ENCODE assay signal across 8 cellular contexts in the genomic region with DNA sequence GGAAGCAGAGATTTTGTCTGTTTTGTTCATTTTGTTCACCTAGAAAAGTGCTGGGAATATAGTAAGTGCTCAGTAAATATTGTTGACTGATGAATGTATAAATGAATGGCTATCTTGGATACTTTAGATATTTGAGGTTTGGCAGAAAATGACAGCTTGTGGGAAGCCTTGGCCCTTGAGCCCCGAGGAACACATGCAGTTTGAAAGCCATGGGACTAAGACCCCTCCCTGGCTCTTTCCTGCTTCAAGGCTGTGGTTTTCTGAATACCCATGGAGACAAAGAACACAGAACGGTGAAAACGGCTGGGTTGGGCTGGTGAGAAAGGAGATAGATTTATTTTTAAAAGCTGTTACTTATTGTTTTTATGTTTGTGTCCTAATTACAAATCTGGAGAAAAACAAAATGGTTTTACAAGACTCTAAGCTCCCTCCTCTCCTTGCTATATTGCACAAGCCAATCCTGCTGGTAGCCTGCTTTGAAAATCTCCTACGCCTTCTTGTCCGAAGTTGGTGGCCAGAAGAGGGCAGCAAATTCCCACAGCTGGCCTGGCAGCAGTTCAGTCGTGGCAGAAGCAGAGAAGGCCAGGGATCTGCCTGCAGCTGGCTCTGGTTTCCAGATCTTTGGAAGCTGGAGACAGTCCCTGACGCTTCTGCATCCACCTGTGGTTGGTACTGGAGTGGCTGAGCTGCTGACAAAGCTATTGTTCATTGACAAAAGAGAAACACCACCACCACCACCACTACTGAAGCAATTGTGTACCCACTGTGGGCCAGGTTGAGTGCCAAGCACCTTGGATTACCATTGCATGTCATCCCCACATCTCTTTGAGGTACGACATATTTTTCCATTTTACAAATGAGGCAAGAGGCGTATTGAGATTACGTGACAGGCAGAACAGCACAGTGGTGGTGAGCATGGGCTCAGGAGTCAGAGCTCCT. TPM values are rescaled to one million over a fixed set of nuclear protein-coding genes. Genes with fewer than 3 reads are reported as not detected.
A peak's percentile ranks its signal among the peaks of the same experiment; 100 is the strongest.
DNase-seq lines count a peak whose midpoint lies in the region; ATAC-seq and TF ChIP-seq lines count a peak whose summit lies in the region.

No MANE protein-coding gene starts in this region.

- H3K36me3 Mint-ChIP-seq in CD14-positive monocyte (no peaks in the 10 kb centered on the region), HFFc6 (ENCODE audit: low read depth) (no peaks in the 10 kb centered on the region)
- H3K36me3 Mint-ChIP-seq in activated CD8-positive, alpha-beta T cell treated with anti-CD3 and anti-CD28 coated beads, Interleukin-2, amount 10 ng/mL, durations not matched to agents 7 days and 5 days (ENCODE audit: low read depth), result no peaks in the 10 kb centered on the region
- no peaks in the 10 kb centered on the region for H3K36me3 Mint-ChIP-seq in stimulated activated naive B cell treated with anti-CD40 and anti-IgM and Interleukin-4, amounts not matched to agents 10 μg/mL and 1 μg/mL and 100 μg/mL, for 72 hours

- H3K4me3 Mint-ChIP-seq in CD14-positive monocyte (no peak overlapping the region), HFFc6 (no peak overlapping the region)
- H3K4me3 Mint-ChIP-seq in activated CD8-positive, alpha-beta T cell treated with anti-CD3 and anti-CD28 coated beads, Interleukin-2, amount 10 ng/mL, durations not matched to agents 7 days and 5 days, result no peak overlapping the region
- H3K4me3 Mint-ChIP-seq in stimulated activated naive B cell treated with anti-CD40 and anti-IgM and Interleukin-4, amounts not matched to agents 10 μg/mL and 1 μg/mL and 100 μg/mL, for 72 hours, result no peak overlapping the region

- H3K27ac Mint-ChIP-seq in CD14-positive monocyte (peak overlapping the region in 1 of 7 donors; percentile 26), HFFc6 (no peak overlapping the region)
- no peak overlapping the region for H3K27ac Mint-ChIP-seq in activated CD8-positive, alpha-beta T cell treated with anti-CD3 and anti-CD28 coated beads, Interleukin-2, amount 10 ng/mL, durations not matched to agents 7 days and 5 days
- no peak overlapping the region for H3K27ac Mint-ChIP-seq in stimulated activated naive B cell treated with anti-CD40 and anti-IgM and Interleukin-4, amounts not matched to agents 10 μg/mL and 1 μg/mL and 100 μg/mL, for 72 hours

- peak; percentile 43 for DNase-seq in CD14-positive monocyte (ENCODE audit: low spot score)
- DNase-seq in HFFc6, result peak; percentile 83
- peak; percentile 83 for DNase-seq in NCI-H69 (lab: John Stamatoyannopoulos, UW)
- DNase-seq in activated CD8-positive, alpha-beta T cell treated with anti-CD3 and anti-CD28 coated beads, Interleukin-2, amount 10 ng/mL, durations not matched to agents 7 days and 5 days, result peak; percentile 76
- peak; percentile 59 to 79 for DNase-seq in erythroblast (lab: John Stamatoyannopoulos, UW)
- DNase-seq in middle frontal gyrus (ENCODE audit: extremely low spot score, low spot score), result peak; percentile 62
- peak; percentile 40 for DNase-seq in stimulated activated naive B cell treated with anti-CD40 and anti-IgM and Interleukin-4, amounts not matched to agents 10 μg/mL and 1 μg/mL and 100 μg/mL, for 72 hours

- CTCF ChIA-PET in activated CD8-positive, alpha-beta T cell treated with anti-CD3 and anti-CD28 coated beads, Interleukin-2, amount 10 ng/mL, durations not matched to agents 7 days and 5 days (lab: Charles Lee), result interaction anchor here (0.6 to 3.7 kb wide), 31 partner anchors 8 to 525 kb away, joined by 3 to 44 read pairs (median 4); a partner anchor contains a TSS

- H3K4me1 Mint-ChIP-seq in CD14-positive monocyte (no peaks in the 10 kb centered on the region), HFFc6 (ENCODE audit: low read depth) (peaks cover 13% of the 10 kb centered on the region; the same call in 1 of the 2 replicates)
- H3K4me1 Mint-ChIP-seq in activated CD8-positive, alpha-beta T cell treated with anti-CD3 and anti-CD28 coated beads, Interleukin-2, amount 10 ng/mL, durations not matched to agents 7 days and 5 days (ENCODE audit: low read depth), result no peaks in the 10 kb centered on the region
- H3K4me1 Mint-ChIP-seq in stimulated activated naive B cell treated with anti-CD40 and anti-IgM and Interleukin-4, amounts not matched to agents 10 μg/mL and 1 μg/mL and 100 μg/mL, for 72 hours, result no peaks in the 10 kb centered on the region

- no peak for TF ChIP-seq POLR2A in erythroblast (IDR thresholded peaks at IDR 0.05; ENCODE audit: low read length)

- TF ChIP-seq CTCF in CD14-positive monocyte (IDR thresholded peaks at IDR 0.05), result peak; percentile 71
- TF ChIP-seq CTCF in HFFc6 (IDR thresholded peaks at IDR 0.05), result peak; percentile 90

- intact Hi-C loops in CD14-positive monocyte (cut with micrococcal nuclease), result loop anchor here (2.0 to 5.0 kb wide), 3 partner anchors 502 to 610 kb away; no protein-coding TSS in a partner anchor

- H3K27me3 Mint-ChIP-seq in CD14-positive monocyte (ENCODE audit: low read depth in 3 of 3) (peaks cover 8 to 10% (median 10%) of the 10 kb centered on the region in 3 donors), HFFc6 (ENCODE audit: insufficient read depth) (peaks cover 42% of the 10 kb centered on the region)
- H3K27me3 Mint-ChIP-seq in activated CD8-positive, alpha-beta T cell treated with anti-CD3 and anti-CD28 coated beads, Interleukin-2, amount 10 ng/mL, durations not matched to agents 7 days and 5 days (ENCODE audit: low read depth), result peaks cover 35% of the 10 kb centered on the region
- H3K27me3 Mint-ChIP-seq in stimulated activated naive B cell treated with anti-CD40 and anti-IgM and Interleukin-4, amounts not matched to agents 10 μg/mL and 1 μg/mL and 100 μg/mL, for 72 hours, result peaks cover 29 to 43% of the 10 kb centered on the region in 2 donors

- ATAC-seq in activated CD8-positive, alpha-beta T cell treated with anti-CD3 and anti-CD28 coated beads, Interleukin-2, amount 10 ng/mL, durations not matched to agents 7 days and 5 days, result peak; percentile 72
- peak; percentile 85 to 86 for ATAC-seq in stimulated activated naive B cell treated with anti-CD40 and anti-IgM and Interleukin-4, amounts not matched to agents 10 μg/mL and 1 μg/mL and 100 μg/mL, for 72 hours (replicated peaks)
- no peak for ATAC-seq in GM18517 (IDR thresholded peaks at IDR 0.05; ENCODE audit: unreplicated experiment)

- POLR2A ChIA-PET in activated CD8-positive, alpha-beta T cell treated with anti-CD3 and anti-CD28 coated beads, Interleukin-2, amount 10 ng/mL, durations not matched to agents 7 days and 5 days (lab: Charles Lee), result no interaction called here

- peaks cover 0 to 4% (median 2%) of the 10 kb centered on the region in 7 donors for H3K9me3 Mint-ChIP-seq in CD14-positive monocyte
- no peaks in the 10 kb centered on the region for H3K9me3 Mint-ChIP-seq in HFFc6
- H3K9me3 Mint-ChIP-seq in activated CD8-positive, alpha-beta T cell treated with anti-CD3 and anti-CD28 coated beads, Interleukin-2, amount 10 ng/mL, durations not matched to agents 7 days and 5 days (ENCODE audit: insufficient read depth), result no peaks in the 10 kb centered on the region
- H3K9me3 Mint-ChIP-seq in stimulated activated naive B cell treated with anti-CD40 and anti-IgM and Interleukin-4, amounts not matched to agents 10 μg/mL and 1 μg/mL and 100 μg/mL, for 72 hours, result peaks cover 0 to 3% of the 10 kb centered on the region in 2 donors

RNA-seq across cellular contexts. Expression of a gene that starts 5.2 kb away (rescaled TPM):
- not detected for polyA plus RNA-seq in CD14-positive monocyte
- not detected for total RNA-seq in HFFc6 (2021; fragmentation: NEBNext Ultra II Directional; extraction: Animal tissue kit (Norgen Biotek cat#: 25700))
- not detected for total RNA-seq in activated CD8-positive, alpha-beta T cell treated with anti-CD3 and anti-CD28 coated beads, Interleukin-2, amount 10 ng/mL, durations not matched to agents 7 days and 5 days

RNA-seq across cellular contexts. Expression of a gene that starts 13.0 kb away (rescaled TPM):
- not detected for polyA plus RNA-seq in CD14-positive monocyte
- total RNA-seq in HFFc6 (2021; fragmentation: NEBNext Ultra II Directional; extraction: Animal tissue kit (Norgen Biotek cat#: 25700)), result not detected
- not detected for total RNA-seq in activated CD8-positive, alpha-beta T cell treated with anti-CD3 and anti-CD28 coated beads, Interleukin-2, amount 10 ng/mL, durations not matched to agents 7 days and 5 days

RNA-seq across cellular contexts. Expression of a gene that starts 33.6 kb away (rescaled TPM):
- not detected for polyA plus RNA-seq in CD14-positive monocyte
- not detected for total RNA-seq in HFFc6 (2021; fragmentation: NEBNext Ultra II Directional; extraction: Animal tissue kit (Norgen Biotek cat#: 25700))
- total RNA-seq in activated CD8-positive, alpha-beta T cell treated with anti-CD3 and anti-CD28 coated beads, Interleukin-2, amount 10 ng/mL, durations not matched to agents 7 days and 5 days, result not detected

RNA-seq across cellular contexts. Expression of a gene that starts 51.3 kb away (rescaled TPM):
- polyA plus RNA-seq in CD14-positive monocyte, result not detected
- not detected for total RNA-seq in HFFc6 (2021; fragmentation: NEBNext Ultra II Directional; extraction: Animal tissue kit (Norgen Biotek cat#: 25700))
- not detected for total RNA-seq in activated CD8-positive, alpha-beta T cell treated with anti-CD3 and anti-CD28 coated beads, Interleukin-2, amount 10 ng/mL, durations not matched to agents 7 days and 5 days
